In the genomic region with DNA sequence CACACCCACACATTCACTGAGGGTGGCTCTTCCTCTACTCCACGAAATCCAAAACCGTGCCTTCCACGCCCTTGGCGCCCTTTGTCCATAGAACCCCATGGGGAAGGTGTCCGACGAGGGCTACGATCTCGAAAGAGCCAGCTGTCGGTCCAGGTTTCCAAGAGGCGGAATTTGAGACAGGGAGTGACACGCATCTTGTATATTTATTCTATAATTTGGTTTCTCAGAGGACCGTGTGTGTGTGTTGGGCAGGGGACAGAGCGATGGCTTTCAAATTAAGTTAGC, we compare ENCODE assay signal across 7 cellular contexts. TPM values are rescaled to one million over a fixed set of nuclear protein-coding genes. Genes with fewer than 3 reads are reported as not detected.
DNase-seq lines count a peak whose midpoint lies in the region; ATAC-seq and TF ChIP-seq lines count a peak whose summit lies in the region.

No MANE protein-coding gene starts in this region.

- H3K36me3 ChIP-seq in HUES6 (ENCODE audit: control insufficient read depth, insufficient read depth, low read length) (peaks cover 35% of the 10 kb centered on the region), stomach smooth muscle (ENCODE audit: control insufficient read depth in 2 of 2, insufficient read depth in 2 of 2, low read length in 2 of 2) (no peaks in the 10 kb centered on the region)

- peak overlapping the region; percentile 90 for H3K4me3 ChIP-seq in HUES6 (ENCODE audit: low read depth, low read length)
- peak overlapping the region; percentile 93 to 95 for H3K4me3 ChIP-seq in stomach smooth muscle (ENCODE audit: low read length in 2 of 2)

- H3K9ac ChIP-seq in HUES6 (ENCODE audit: low read length) (peak overlapping the region; percentile 94), stomach smooth muscle (ENCODE audit: low read length in 2 of 2) (peak overlapping the region; percentile 93)

- H3K27me3 ChIP-seq in HUES6 (ENCODE audit: control insufficient read depth, insufficient read depth, low read length) (no peaks in the 10 kb centered on the region), stomach smooth muscle (ENCODE audit: control insufficient read depth in 1 of 2, insufficient read depth in 2 of 2, low read length in 2 of 2) (no peaks in the 10 kb centered on the region)

- ATAC-seq in activated naive CD8-positive, alpha-beta T cell treated with anti-CD3 and anti-CD28 coated beads, Interleukin-2, amount 10 ng/mL, durations not matched to agents 7 days and 5 days (ENCODE audit: low read depth) = no peak
- ATAC-seq in GM18505 (IDR thresholded peaks at IDR 0.05; ENCODE audit: unreplicated experiment) = no peak

- H3K4me3 Mint-ChIP-seq in activated naive CD8-positive, alpha-beta T cell treated with anti-CD3 and anti-CD28 coated beads, Interleukin-2, amount 10 ng/mL, durations not matched to agents 7 days and 5 days = peak overlapping the region; percentile 94
- H3K4me3 Mint-ChIP-seq in immature natural killer cell = peak overlapping the region; percentile 90 to 97 (median 93)

- DNase-seq in activated naive CD8-positive, alpha-beta T cell treated with anti-CD3 and anti-CD28 coated beads, Interleukin-2, amount 10 ng/mL, durations not matched to agents 7 days and 5 days = no peak
- peak in 1 of 3 donors; percentile 10 for DNase-seq in immature natural killer cell
- DNase-seq in activated effector memory CD4-positive, alpha-beta T cell treated with anti-CD3 and anti-CD28 coated beads, Interleukin-2, amount 50 U/mL, for 16 hours = no peak
- no peak for DNase-seq in KG1 (lab: John Stamatoyannopoulos, UW)

- peaks cover 12% of the 10 kb centered on the region for H3K27me3 Mint-ChIP-seq in activated naive CD8-positive, alpha-beta T cell treated with anti-CD3 and anti-CD28 coated beads, Interleukin-2, amount 10 ng/mL, durations not matched to agents 7 days and 5 days
- H3K27me3 Mint-ChIP-seq in immature natural killer cell (ENCODE audit: low read depth in 3 of 3) = peaks cover 0 to 8% (median 5%) of the 10 kb centered on the region in 3 donors

- H3K9me3 ChIP-seq in HUES6 (ENCODE audit: control insufficient read depth, insufficient read depth, low read depth, low read length) (peaks cover 23% of the 10 kb centered on the region), stomach smooth muscle (ENCODE audit: control insufficient read depth in 2 of 2, low read length in 2 of 2) (no peaks in the 10 kb centered on the region)

- peak overlapping the region; percentile 94 for H3K27ac Mint-ChIP-seq in activated naive CD8-positive, alpha-beta T cell treated with anti-CD3 and anti-CD28 coated beads, Interleukin-2, amount 10 ng/mL, durations not matched to agents 7 days and 5 days
- peak overlapping the region; percentile 91 to 94 (median 94) for H3K27ac Mint-ChIP-seq in immature natural killer cell

- H3K4me1 ChIP-seq in HUES6 (ENCODE audit: control insufficient read depth, insufficient read depth, low read length) = peaks cover 6% of the 10 kb centered on the region
- peaks cover 12% of the 10 kb centered on the region for H3K4me1 ChIP-seq in stomach smooth muscle (ENCODE audit: control insufficient read depth, insufficient read depth, low read length)

- H3K9me3 Mint-ChIP-seq in activated naive CD8-positive, alpha-beta T cell treated with anti-CD3 and anti-CD28 coated beads, Interleukin-2, amount 10 ng/mL, durations not matched to agents 7 days and 5 days = peaks cover 1% of the 10 kb centered on the region
- H3K9me3 Mint-ChIP-seq in immature natural killer cell = no peaks in the 10 kb centered on the region

- H3K4me1 Mint-ChIP-seq in activated naive CD8-positive, alpha-beta T cell treated with anti-CD3 and anti-CD28 coated beads, Interleukin-2, amount 10 ng/mL, durations not matched to agents 7 days and 5 days = peaks cover 29% of the 10 kb centered on the region
- H3K4me1 Mint-ChIP-seq in immature natural killer cell = peaks cover 30 to 52% of the 10 kb centered on the region in 2 donors

- peaks cover 20% of the 10 kb centered on the region for H3K36me3 Mint-ChIP-seq in activated naive CD8-positive, alpha-beta T cell treated with anti-CD3 and anti-CD28 coated beads, Interleukin-2, amount 10 ng/mL, durations not matched to agents 7 days and 5 days
- H3K36me3 Mint-ChIP-seq in immature natural killer cell = peaks cover 0 to 6% (median 3%) of the 10 kb centered on the region in 3 donors

- POLR2A ChIA-PET in activated naive CD8-positive, alpha-beta T cell treated with anti-CD3 and anti-CD28 coated beads, Interleukin-2, amount 10 ng/mL, durations not matched to agents 7 days and 5 days (lab: Charles Lee) = interaction anchor here (1.5 kb wide), 1 partner anchor 556 kb away, joined by 4 read pairs; no protein-coding TSS in a partner anchor

- TF ChIP-seq POLR2A in GM18505 (IDR thresholded peaks at IDR 0.05; ENCODE audit: borderline replicate concordance, extremely low read depth, insufficient read depth, insufficient read length) = no peak

- H3K27ac ChIP-seq in HUES6 (ENCODE audit: low read depth, low read length) (peak overlapping the region; percentile 94; the same call in 1 of the 2 replicates), stomach smooth muscle (ENCODE audit: low read length) (peak overlapping the region; percentile 90)

RNA-seq across cellular contexts. Expression of a gene that starts 0.7 kb away (rescaled TPM):
- total RNA-seq in activated naive CD8-positive, alpha-beta T cell treated with anti-CD3 and anti-CD28 coated beads, Interleukin-2, amount 10 ng/mL, durations not matched to agents 7 days and 5 days = 10 to 100 TPM; 15.7 to 15.8 TPM
- 1 to 10 TPM; 3.8 to 7.6 (median 4.8) TPM for polyA plus RNA-seq in immature natural killer cell

RNA-seq across cellular contexts. Expression of a gene that starts 43.5 kb away (rescaled TPM):
- 10 to 100 TPM in 1 of 2 experiments, 1 to 10 TPM in 1; 9.3 to 10.0 TPM for total RNA-seq in activated naive CD8-positive, alpha-beta T cell treated with anti-CD3 and anti-CD28 coated beads, Interleukin-2, amount 10 ng/mL, durations not matched to agents 7 days and 5 days
- polyA plus RNA-seq in immature natural killer cell = 1 to 10 TPM; 1.3 to 4.3 (median 2.5) TPM

RNA-seq across cellular contexts. Expression of a gene that starts 43.6 kb away (rescaled TPM):
- 10 to 100 TPM; 19.2 to 20.0 TPM for total RNA-seq in activated naive CD8-positive, alpha-beta T cell treated with anti-CD3 and anti-CD28 coated beads, Interleukin-2, amount 10 ng/mL, durations not matched to agents 7 days and 5 days
- polyA plus RNA-seq in immature natural killer cell = 10 to 100 TPM in 2 of 3 donors, 1 to 10 TPM in 1; 9.1 to 20.5 (median 12.6) TPM
